1 cellular context compared by ENCODE assay signal in the genomic region with DNA sequence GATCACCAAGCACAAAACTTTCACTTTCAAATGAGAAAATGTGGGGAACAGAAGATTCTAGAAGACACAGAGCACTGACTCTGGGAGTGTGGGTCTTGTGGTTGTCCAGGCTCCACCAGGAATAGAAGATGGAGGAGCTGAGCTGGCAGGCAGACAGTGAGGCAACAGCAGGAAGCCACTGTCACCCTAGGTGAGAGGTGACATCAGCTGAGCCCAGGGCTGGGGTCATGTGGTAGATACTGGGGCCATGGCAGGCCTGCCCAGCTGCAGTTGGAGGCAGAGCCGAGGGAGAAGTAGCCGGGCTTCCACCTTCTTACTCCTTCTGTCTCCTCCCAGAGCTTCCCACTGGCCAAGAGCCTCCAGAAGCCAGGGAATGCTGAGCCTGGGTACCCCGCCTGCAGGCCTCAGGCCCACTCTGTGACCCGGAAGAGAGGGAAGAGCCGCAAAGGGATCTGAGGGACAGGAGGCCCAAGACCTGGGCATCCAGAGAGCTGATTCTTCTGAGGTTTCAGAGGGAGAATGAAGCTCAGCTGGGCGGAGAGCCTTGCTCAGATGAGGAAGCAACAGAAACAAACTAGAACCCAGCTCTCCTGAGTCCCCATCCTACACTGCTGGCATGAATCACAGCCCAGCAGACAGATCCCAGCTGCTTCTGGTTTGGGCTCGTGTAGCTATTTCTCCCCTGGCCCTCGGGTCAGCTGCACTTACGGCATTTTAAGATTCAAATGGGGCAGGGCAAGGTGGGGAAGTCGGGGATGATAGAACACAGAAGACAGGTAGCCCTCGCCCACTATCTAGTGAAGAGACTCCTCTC.
TF ChIP-seq lines count a peak whose summit lies in the region.

No MANE protein-coding gene starts in this region.

TF ChIP-seq in GM12878, 131 proteins besides CTCF, POLR2A, EP300 and RAD21 (continued from another document):
- TF ChIP-seq, protein P1, sequence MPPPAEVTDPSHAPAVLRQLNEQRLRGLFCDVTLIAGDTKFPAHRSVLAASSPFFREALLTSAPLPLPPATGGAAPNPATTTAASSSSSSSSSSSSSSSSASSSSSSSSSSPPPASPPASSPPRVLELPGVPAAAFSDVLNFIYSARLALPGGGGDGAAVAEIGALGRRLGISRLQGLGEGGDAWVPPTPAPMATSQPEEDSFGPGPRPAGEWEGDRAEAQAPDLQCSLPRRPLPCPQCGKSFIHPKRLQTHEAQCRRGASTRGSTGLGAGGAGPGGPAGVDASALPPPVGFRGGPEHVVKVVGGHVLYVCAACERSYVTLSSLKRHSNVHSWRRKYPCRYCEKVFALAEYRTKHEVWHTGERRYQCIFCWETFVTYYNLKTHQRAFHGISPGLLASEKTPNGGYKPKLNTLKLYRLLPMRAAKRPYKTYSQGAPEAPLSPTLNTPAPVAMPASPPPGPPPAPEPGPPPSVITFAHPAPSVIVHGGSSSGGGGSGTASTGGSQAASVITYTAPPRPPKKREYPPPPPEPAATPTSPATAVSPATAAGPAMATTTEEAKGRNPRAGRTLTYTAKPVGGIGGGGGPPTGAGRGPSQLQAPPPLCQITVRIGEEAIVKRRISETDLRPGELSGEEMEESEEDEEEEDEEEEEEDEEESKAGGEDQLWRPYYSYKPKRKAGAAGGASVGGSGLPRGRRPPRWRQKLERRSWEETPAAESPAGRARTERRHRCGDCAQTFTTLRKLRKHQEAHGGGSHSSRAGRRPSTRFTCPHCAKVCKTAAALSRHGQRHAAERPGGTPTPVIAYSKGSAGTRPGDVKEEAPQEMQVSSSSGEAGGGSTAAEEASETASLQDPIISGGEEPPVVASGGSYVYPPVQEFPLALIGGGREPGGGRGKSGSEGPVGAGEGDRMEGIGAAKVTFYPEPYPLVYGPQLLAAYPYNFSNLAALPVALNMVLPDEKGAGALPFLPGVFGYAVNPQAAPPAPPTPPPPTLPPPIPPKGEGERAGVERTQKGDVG (CRISPR knock-in tag; IDR thresholded peaks at IDR 0.05), result no peak
- TF ChIP-seq SMAD5 (IDR thresholded peaks at IDR 0.05; ENCODE audit: low read depth), result no peak
